In the genomic region with DNA sequence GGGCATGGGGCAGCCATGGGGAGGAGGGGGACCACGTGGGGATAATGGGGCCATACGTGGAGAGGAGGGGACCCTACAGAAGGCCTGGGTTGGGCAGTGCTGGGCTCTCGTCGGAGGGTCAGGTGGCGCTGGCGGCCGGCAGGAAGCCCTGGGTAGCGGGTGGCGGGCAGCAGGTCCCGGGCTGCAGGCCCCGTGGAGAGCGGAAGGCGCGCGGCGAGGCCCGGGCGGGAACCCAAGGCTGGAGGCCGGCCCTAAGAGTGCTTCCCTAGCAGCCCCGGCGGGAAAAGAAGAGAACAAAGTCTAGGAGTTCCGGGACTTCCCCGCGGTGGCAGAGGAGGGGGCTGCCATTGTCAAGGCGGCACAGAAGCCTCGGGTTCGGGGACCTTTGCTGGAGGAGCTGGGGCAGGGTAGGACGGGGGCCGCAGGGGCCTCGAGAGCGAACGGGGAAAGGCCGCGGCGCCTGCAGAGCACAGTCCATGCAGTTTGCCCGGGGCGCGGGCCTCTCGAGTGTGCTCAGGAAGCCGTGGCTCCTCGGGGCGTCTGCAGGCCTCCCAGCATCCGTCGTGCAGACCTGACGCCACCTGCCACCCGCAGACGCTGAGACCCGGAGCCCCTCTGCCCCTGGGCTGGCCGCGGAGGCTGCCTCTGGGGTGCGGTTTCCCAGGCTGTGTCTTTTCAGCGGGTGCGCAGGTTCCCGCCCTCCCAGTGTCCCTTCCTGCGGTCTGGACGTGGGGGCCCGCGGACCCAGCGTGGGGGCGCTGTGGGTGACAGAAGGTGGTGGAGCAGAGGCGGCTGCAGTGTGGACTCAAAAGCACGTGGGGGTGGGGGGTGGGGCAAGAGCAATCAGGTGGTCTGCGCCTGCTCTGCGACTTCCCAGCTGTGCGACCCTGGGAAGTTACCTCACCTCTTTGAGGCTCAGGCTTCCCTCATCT, we compare ENCODE assay signal across 1 cellular context.
TF ChIP-seq lines count a peak whose summit lies in the region.

No MANE protein-coding gene starts in this region.

TF ChIP-seq in WTC11, 78 proteins besides CTCF, POLR2A, EP300 and RAD21 (continued from another document):
- no peak for TF ChIP-seq ETV6 (CRISPR knock-in tag; IDR thresholded peaks at IDR 0.05)
- TF ChIP-seq, protein P1, sequence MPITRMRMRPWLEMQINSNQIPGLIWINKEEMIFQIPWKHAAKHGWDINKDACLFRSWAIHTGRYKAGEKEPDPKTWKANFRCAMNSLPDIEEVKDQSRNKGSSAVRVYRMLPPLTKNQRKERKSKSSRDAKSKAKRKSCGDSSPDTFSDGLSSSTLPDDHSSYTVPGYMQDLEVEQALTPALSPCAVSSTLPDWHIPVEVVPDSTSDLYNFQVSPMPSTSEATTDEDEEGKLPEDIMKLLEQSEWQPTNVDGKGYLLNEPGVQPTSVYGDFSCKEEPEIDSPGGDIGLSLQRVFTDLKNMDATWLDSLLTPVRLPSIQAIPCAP (CRISPR knock-in tag; IDR thresholded peaks at IDR 0.05), result no peak
- TF ChIP-seq RELA (CRISPR knock-in tag; IDR thresholded peaks at IDR 0.05; ENCODE audit: borderline replicate concordance), result no peak
- TF ChIP-seq, protein P2, sequence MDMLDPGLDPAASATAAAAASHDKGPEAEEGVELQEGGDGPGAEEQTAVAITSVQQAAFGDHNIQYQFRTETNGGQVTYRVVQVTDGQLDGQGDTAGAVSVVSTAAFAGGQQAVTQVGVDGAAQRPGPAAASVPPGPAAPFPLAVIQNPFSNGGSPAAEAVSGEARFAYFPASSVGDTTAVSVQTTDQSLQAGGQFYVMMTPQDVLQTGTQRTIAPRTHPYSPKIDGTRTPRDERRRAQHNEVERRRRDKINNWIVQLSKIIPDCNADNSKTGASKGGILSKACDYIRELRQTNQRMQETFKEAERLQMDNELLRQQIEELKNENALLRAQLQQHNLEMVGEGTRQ (CRISPR knock-in tag; IDR thresholded peaks at IDR 0.05), result no peak
- no peak for TF ChIP-seq KAT7 (CRISPR knock-in tag; IDR thresholded peaks at IDR 0.05; ENCODE audit: borderline replicate concordance)
- no peak for TF ChIP-seq SMAD4 (CRISPR knock-in tag; IDR thresholded peaks at IDR 0.05)
- TF ChIP-seq, protein P3, sequence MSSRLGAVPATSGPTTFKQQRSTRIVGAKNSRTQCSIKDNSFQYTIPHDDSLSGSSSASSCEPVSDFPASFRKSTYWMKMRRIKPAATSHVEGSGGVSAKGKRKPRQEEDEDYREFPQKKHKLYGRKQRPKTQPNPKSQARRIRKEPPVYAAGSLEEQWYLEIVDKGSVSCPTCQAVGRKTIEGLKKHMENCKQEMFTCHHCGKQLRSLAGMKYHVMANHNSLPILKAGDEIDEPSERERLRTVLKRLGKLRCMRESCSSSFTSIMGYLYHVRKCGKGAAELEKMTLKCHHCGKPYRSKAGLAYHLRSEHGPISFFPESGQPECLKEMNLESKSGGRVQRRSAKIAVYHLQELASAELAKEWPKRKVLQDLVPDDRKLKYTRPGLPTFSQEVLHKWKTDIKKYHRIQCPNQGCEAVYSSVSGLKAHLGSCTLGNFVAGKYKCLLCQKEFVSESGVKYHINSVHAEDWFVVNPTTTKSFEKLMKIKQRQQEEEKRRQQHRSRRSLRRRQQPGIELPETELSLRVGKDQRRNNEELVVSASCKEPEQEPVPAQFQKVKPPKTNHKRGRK (CRISPR knock-in tag; IDR thresholded peaks at IDR 0.05; ENCODE audit: borderline replicate concordance), result no peak
- TF ChIP-seq ZNF219 (CRISPR knock-in tag; IDR thresholded peaks at IDR 0.05; ENCODE audit: borderline replicate concordance), result no peak
- TF ChIP-seq, protein P4, sequence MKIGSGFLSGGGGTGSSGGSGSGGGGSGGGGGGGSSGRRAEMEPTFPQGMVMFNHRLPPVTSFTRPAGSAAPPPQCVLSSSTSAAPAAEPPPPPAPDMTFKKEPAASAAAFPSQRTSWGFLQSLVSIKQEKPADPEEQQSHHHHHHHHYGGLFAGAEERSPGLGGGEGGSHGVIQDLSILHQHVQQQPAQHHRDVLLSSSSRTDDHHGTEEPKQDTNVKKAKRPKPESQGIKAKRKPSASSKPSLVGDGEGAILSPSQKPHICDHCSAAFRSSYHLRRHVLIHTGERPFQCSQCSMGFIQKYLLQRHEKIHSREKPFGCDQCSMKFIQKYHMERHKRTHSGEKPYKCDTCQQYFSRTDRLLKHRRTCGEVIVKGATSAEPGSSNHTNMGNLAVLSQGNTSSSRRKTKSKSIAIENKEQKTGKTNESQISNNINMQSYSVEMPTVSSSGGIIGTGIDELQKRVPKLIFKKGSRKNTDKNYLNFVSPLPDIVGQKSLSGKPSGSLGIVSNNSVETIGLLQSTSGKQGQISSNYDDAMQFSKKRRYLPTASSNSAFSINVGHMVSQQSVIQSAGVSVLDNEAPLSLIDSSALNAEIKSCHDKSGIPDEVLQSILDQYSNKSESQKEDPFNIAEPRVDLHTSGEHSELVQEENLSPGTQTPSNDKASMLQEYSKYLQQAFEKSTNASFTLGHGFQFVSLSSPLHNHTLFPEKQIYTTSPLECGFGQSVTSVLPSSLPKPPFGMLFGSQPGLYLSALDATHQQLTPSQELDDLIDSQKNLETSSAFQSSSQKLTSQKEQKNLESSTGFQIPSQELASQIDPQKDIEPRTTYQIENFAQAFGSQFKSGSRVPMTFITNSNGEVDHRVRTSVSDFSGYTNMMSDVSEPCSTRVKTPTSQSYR (CRISPR knock-in tag; IDR thresholded peaks at IDR 0.05), result no peak
